In the genomic region with DNA sequence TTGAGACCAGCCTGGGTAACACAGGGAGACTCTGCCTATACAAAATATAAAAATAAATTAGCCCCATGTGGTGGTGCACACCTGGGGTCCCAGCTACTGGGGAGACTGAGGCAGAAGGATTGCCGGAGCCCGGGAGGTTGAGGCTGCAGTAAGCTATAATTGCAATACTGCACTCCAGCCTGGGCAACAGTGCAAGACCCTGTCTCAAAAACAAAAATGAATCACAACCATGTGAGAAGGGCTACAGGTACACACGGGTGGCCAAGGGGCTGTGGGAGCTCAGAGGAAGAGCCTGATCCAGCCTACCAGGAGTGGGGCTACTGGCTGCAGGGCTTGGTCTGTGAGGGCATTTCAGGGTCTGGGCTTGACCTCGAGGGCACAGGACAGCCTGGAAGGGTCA, we compare ENCODE assay signal across 9 cellular contexts. TPM values are rescaled to one million over a fixed set of nuclear protein-coding genes. Genes with fewer than 3 reads are reported as not detected.
DNase-seq lines count a peak whose midpoint lies in the region; ATAC-seq and TF ChIP-seq lines count a peak whose summit lies in the region.
"Had no signal": no experiment of that assay in that cellular context is flagged by ENCODE, and none has a peak within 500 bp of the region (broad histone marks: within the 10 kb centered on the region; RNA-seq: fewer than 3 reads in every experiment).

No MANE protein-coding gene starts in this region.

- H3K36me3 ChIP-seq in gastroesophageal sphincter = peaks cover 0 to 40% of the 10 kb centered on the region in 2 donors
- H3K36me3 ChIP-seq in smooth muscle cell (ENCODE audit: low read depth) = no peaks in the 10 kb centered on the region

- H3K4me3 ChIP-seq in gastroesophageal sphincter (no peak overlapping the region), smooth muscle cell (no peak overlapping the region)

- peaks cover 60% of the 10 kb centered on the region for H4K20me1 ChIP-seq in smooth muscle cell (ENCODE audit: low read depth)

- H3K4me3 Mint-ChIP-seq in T-helper 2 cell treated with Interferon-gamma antibody and Interleukin-4, amounts not matched to agents 5 μg/mL and 100 μg/mL, for 36 hours = peak overlapping the region; percentile 74
- no peak overlapping the region for H3K4me3 Mint-ChIP-seq in WTC11

- H3K79me2 ChIP-seq in smooth muscle cell (ENCODE audit: low read depth) = peaks cover 90% of the 10 kb centered on the region

- TF ChIP-seq EP300 in gastroesophageal sphincter (IDR thresholded peaks at IDR 0.05) = no peak

- no peak overlapping the region for H2AFZ ChIP-seq in smooth muscle cell (ENCODE audit: low read depth)

- no peaks in the 10 kb centered on the region for H3K27me3 ChIP-seq in gastroesophageal sphincter
- no peaks in the 10 kb centered on the region for H3K27me3 ChIP-seq in smooth muscle cell (ENCODE audit: low read depth)

- no peaks in the 10 kb centered on the region for H3K27me3 Mint-ChIP-seq in T-helper 2 cell treated with Interferon-gamma antibody and Interleukin-4, amounts not matched to agents 5 μg/mL and 100 μg/mL, for 36 hours (ENCODE audit: low read depth)
- no peaks in the 10 kb centered on the region for H3K27me3 Mint-ChIP-seq in WTC11 (ENCODE audit: low read depth)

- peaks cover 25% of the 10 kb centered on the region for H3K36me3 Mint-ChIP-seq in T-helper 2 cell treated with Interferon-gamma antibody and Interleukin-4, amounts not matched to agents 5 μg/mL and 100 μg/mL, for 36 hours (ENCODE audit: low read depth)
- 0 out of 2 replicates have a peak, but pooled peaks cover 3% of the 10 kb centered on the region for H3K36me3 Mint-ChIP-seq in WTC11

- no peak for DNase-seq in T-helper 2 cell treated with Interferon-gamma antibody and Interleukin-4, amounts not matched to agents 5 μg/mL and 100 μg/mL, for 36 hours (ENCODE audit: low spot score)
- DNase-seq in T-helper 2 cell (no peak), WTC11 (ENCODE audit: low spot score) (no peak), smooth muscle cell (lab: John Stamatoyannopoulos, UW; ENCODE audit: unreplicated experiment) (no peak), GM19240 (ENCODE audit: insufficient read length, low spot score) (no peak), MV-4-11 (lab: John Stamatoyannopoulos, UW) (no peak)
- DNase-seq: NCI-H526 had no signal

- peaks cover 30% of the 10 kb centered on the region for H3F3A ChIP-seq in smooth muscle cell (ENCODE audit: low read depth)

- H3K9me3 ChIP-seq in gastroesophageal sphincter (no peaks in the 10 kb centered on the region), smooth muscle cell (replicated peaks; ENCODE audit: low read depth) (no peaks in the 10 kb centered on the region)

- peaks cover 63% of the 10 kb centered on the region for H3K4me1 Mint-ChIP-seq in T-helper 2 cell treated with Interferon-gamma antibody and Interleukin-4, amounts not matched to agents 5 μg/mL and 100 μg/mL, for 36 hours (ENCODE audit: low read depth)
- peaks cover 47% of the 10 kb centered on the region for H3K4me1 Mint-ChIP-seq in WTC11

- ATAC-seq in WTC11 (no peak), gastroesophageal sphincter (no peak), HG03439 (IDR thresholded peaks at IDR 0.05; ENCODE audit: unreplicated experiment) (no peak)

- POLR2A ChIA-PET in WTC11 (lab: Charles Lee) = no interaction called here

- H3K4me1 ChIP-seq in gastroesophageal sphincter (peaks cover 0 to 84% (median 54%) of the 10 kb centered on the region in 3 donors), smooth muscle cell (ENCODE audit: low read depth) (peaks cover 40% of the 10 kb centered on the region)

- CTCF ChIA-PET in WTC11 (lab: Charles Lee) = interaction anchor here (0.6 to 3.4 kb wide), 6 partner anchors 11 to 65 kb away, joined by 3 to 18 read pairs (median 6); a partner anchor contains a TSS

- peak overlapping the region; percentile 91 for H3K27ac Mint-ChIP-seq in T-helper 2 cell treated with Interferon-gamma antibody and Interleukin-4, amounts not matched to agents 5 μg/mL and 100 μg/mL, for 36 hours
- no peak overlapping the region for H3K27ac Mint-ChIP-seq in WTC11

- no peak for TF ChIP-seq CTCF in WTC11 (IDR thresholded peaks at IDR 0.05)
- TF ChIP-seq CTCF in gastroesophageal sphincter (IDR thresholded peaks at IDR 0.05) = no peak
- no peak for TF ChIP-seq CTCF in smooth muscle cell (IDR thresholded peaks at IDR 0.05; ENCODE audit: borderline replicate concordance, insufficient read depth, poor library complexity, severe bottlenecking)

- TF ChIP-seq POLR2A in gastroesophageal sphincter (IDR thresholded peaks at IDR 0.05) = no peak

- H3K27ac ChIP-seq in gastroesophageal sphincter (peak overlapping the region in 3 of 4 donors; percentile 75 to 81 (median 78)), smooth muscle cell (ENCODE audit: low read depth) (peak overlapping the region; percentile 98)

- H3K9me3 Mint-ChIP-seq in T-helper 2 cell treated with Interferon-gamma antibody and Interleukin-4, amounts not matched to agents 5 μg/mL and 100 μg/mL, for 36 hours = no peaks in the 10 kb centered on the region
- H3K9me3 Mint-ChIP-seq in WTC11 = peaks cover 4% of the 10 kb centered on the region; the same call in 1 of the 2 replicates

- H3K4me2 ChIP-seq in smooth muscle cell = peak overlapping the region; percentile 70

- H3K9ac ChIP-seq in smooth muscle cell (ENCODE audit: low read depth) = no peak overlapping the region

- 63 to 66% methylated on average over 2 to 4 of the region's 4 CpGs for WGBS in gastroesophageal sphincter (ENCODE audit: low coverage in 1 of 2), 2 donors
- 89% methylated on average over 4 of the region's 4 CpGs for WGBS in smooth muscle cell (ENCODE audit: low lambda C conversion rate)

TF ChIP-seq in WTC11, 78 proteins besides CTCF, POLR2A, EP300 and RAD21:
- TF ChIP-seq ZNF121 (CRISPR knock-in tag; IDR thresholded peaks at IDR 0.05) (peak; percentile 49; the same call in 1 of the 2 replicates), ZBTB21 (CRISPR knock-in tag; IDR thresholded peaks at IDR 0.05; ENCODE audit: borderline replicate concordance) (no peak), NFATC4 (CRISPR knock-in tag; IDR thresholded peaks at IDR 0.05) (no peak)

RNA-seq across cellular contexts. Expression of a gene that starts 55.2 kb away (rescaled TPM):
- total RNA-seq in WTC11 (2021) = 37.1 to 45.6 TPM (median 40.3 TPM) in 3 replicates
- 10 to 100 TPM; 25.7 to 47.0 (median 33.1) TPM for total RNA-seq in gastroesophageal sphincter
- 22.4 and 39.5 TPM in 2 replicates for total RNA-seq in smooth muscle cell
- polyA plus RNA-seq in smooth muscle cell = 22.8 and 26.7 TPM in 2 replicates
